Comparison of ENCODE assay signal across 8 cellular contexts in the genomic region with DNA sequence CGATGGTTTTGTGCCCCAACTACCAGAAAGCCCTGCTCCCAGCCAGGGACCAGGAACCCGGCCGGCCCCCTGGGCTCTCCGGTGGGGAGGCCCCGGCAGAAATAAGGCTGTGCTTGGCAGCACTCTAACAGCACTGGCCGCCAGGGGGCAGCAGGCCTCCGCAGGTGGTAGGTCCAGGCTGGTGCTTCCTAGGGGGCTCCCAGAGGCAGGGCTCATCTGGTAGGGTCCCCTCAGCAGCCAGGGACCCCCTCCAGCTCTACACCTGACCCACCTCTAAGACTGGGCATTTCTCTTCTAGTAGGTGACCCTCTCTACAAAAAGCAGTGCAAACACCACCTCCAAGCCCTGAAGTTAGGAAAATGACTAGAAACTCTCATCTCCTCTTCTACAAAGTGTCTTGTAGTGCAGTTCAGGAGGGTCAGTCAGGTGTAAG.
A peak's percentile ranks its signal among the peaks of the same experiment; 100 is the strongest.
DNase-seq lines count a peak whose midpoint lies in the region; ATAC-seq and TF ChIP-seq lines count a peak whose summit lies in the region.

No MANE protein-coding gene starts in this region.

- POLR2A ChIA-PET in CD8-positive, alpha-beta T cell (lab: Charles Lee), result interaction anchor here (0.6 to 2.7 kb wide), 6 partner anchors 46 to 194 kb away, joined by 3 to 10 read pairs (median 4); no protein-coding TSS in a partner anchor
- POLR2A ChIA-PET in PC-9 (lab: Charles Lee; ENCODE audit: unreplicated experiment), result interaction anchor here (0.6 kb wide), 1 partner anchor 137 kb away, joined by 5 read pairs; no protein-coding TSS in a partner anchor

- CTCF ChIA-PET in CD8-positive, alpha-beta T cell (lab: Charles Lee), result interaction anchor here (0.7 to 11.8 kb wide), 28 partner anchors 8 to 213 kb away, joined by 3 to 218 read pairs (median 6); no protein-coding TSS in a partner anchor
- CTCF ChIA-PET in PC-9 (lab: Charles Lee), result no interaction called here

- H3F3A ChIP-seq in PC-9 (ENCODE audit: insufficient read depth, low read depth), result peaks cover 5% of the 10 kb centered on the region

- H3K36me3 ChIP-seq in CD8-positive, alpha-beta T cell (ENCODE audit: insufficient read depth, low read length), result peaks cover 48% of the 10 kb centered on the region
- H3K36me3 ChIP-seq in PC-9 (ENCODE audit: low read depth), result no peaks in the 10 kb centered on the region

- no peak overlapping the region for H3K4me3 ChIP-seq in CD8-positive, alpha-beta T cell (ENCODE audit: low read depth, low read length)
- H3K4me3 ChIP-seq in PC-9 (no peak overlapping the region), fibroblast of pulmonary artery (replicated peaks; ENCODE audit: low read depth, low read length) (no peak overlapping the region)

- H3K9me3 Mint-ChIP-seq in CD8-positive, alpha-beta T cell, result no peaks in the 10 kb centered on the region

- peaks cover 59% of the 10 kb centered on the region for H3K4me1 ChIP-seq in CD8-positive, alpha-beta T cell (ENCODE audit: insufficient read depth, low read length)
- H3K4me1 ChIP-seq in PC-9 (replicated peaks; ENCODE audit: insufficient read depth), result peaks cover 22% of the 10 kb centered on the region

- BruUV-seq in PC-9 (replicated peaks; lab: Mats Ljungman, UMichigan), result no TSS peak

- H3K9me2 ChIP-seq in PC-9 (ENCODE audit: insufficient read depth), result no peaks in the 10 kb centered on the region

- no peaks in the 10 kb centered on the region for H4K20me1 ChIP-seq in PC-9 (ENCODE audit: insufficient read depth)

- TF ChIP-seq CTCF in CD8-positive, alpha-beta T cell (IDR thresholded peaks at IDR 0.05), result peak; percentile 96
- TF ChIP-seq CTCF in PC-9 (conservative IDR thresholded peaks at IDR 0.05) (peak; percentile 96), fibroblast of pulmonary artery (IDR thresholded peaks at IDR 0.05; ENCODE audit: low read length, missing control alignments) (peak; percentile 83)

- H3K79me2 ChIP-seq in PC-9 (ENCODE audit: low read depth), result no peaks in the 10 kb centered on the region

- ATAC-seq in CD8-positive, alpha-beta T cell, result peak; percentile 74
- ATAC-seq in GM19372 (IDR thresholded peaks at IDR 0.05; ENCODE audit: low read depth, unreplicated experiment), result peak; percentile 76
- peak; percentile 77 for ATAC-seq in HG03565 (IDR thresholded peaks at IDR 0.05; ENCODE audit: unreplicated experiment)

- H3K36me3 Mint-ChIP-seq in CD8-positive, alpha-beta T cell, result peaks cover 85% of the 10 kb centered on the region

- H3K27me3 Mint-ChIP-seq in CD8-positive, alpha-beta T cell (ENCODE audit: low read depth), result no peaks in the 10 kb centered on the region

- peak overlapping the region; percentile 4 for H3K27ac ChIP-seq in CD8-positive, alpha-beta T cell (ENCODE audit: low read depth, low read length)
- no peak overlapping the region for H3K27ac ChIP-seq in PC-9

- H2AFZ ChIP-seq in PC-9, result no peak overlapping the region

- H3K27ac Mint-ChIP-seq in CD8-positive, alpha-beta T cell, result peak overlapping the region; percentile 87

- H3K4me1 Mint-ChIP-seq in CD8-positive, alpha-beta T cell (ENCODE audit: low read depth), result peaks cover 52% of the 10 kb centered on the region

- no peaks in the 10 kb centered on the region for H3K9me3 ChIP-seq in CD8-positive, alpha-beta T cell (ENCODE audit: low read length)
- H3K9me3 ChIP-seq in PC-9 (ENCODE audit: insufficient read depth, low read depth), result no peaks in the 10 kb centered on the region

- H3K4me2 ChIP-seq in PC-9, result no peak overlapping the region

- peak; percentile 65 to 91 (median 85) for DNase-seq in CD8-positive, alpha-beta T cell
- DNase-seq in PC-9, result peak in 1 of 2 experiments; percentile 75
- DNase-seq in activated T-helper 1 cell treated with anti-CD3 and anti-CD28 coated beads, Interleukin-2, amount 50 U/mL, for 16 hours (ENCODE audit: low read depth in 1 of 2, low spot score in 1 of 2), result peak; percentile 69 to 74
- peak; percentile 70 for DNase-seq in fibroblast of pulmonary artery (ENCODE audit: low read depth)
- peak; percentile 41 for DNase-seq in occipital lobe (lab: John Stamatoyannopoulos, UW)
- peak; percentile 86 for DNase-seq in superior temporal gyrus (ENCODE audit: extremely low spot score)

- intact Hi-C loops in CD8-positive, alpha-beta T cell (cut with DNase I, micrococcal nuclease), result loop anchor here (1.0 to 5.0 kb wide), 7 partner anchors 17 to 278 kb away; a partner anchor contains a TSS
- intact Hi-C loops in PC-9 (cut with micrococcal nuclease; ENCODE audit: unreplicated experiment), result loop anchor here (1.0 to 2.0 kb wide), 2 partner anchors 194 to 803 kb away; no protein-coding TSS in a partner anchor

- H3K27me3 ChIP-seq in CD8-positive, alpha-beta T cell (ENCODE audit: insufficient read depth, low read length), result no peaks in the 10 kb centered on the region
- no peaks in the 10 kb centered on the region for H3K27me3 ChIP-seq in PC-9 (ENCODE audit: insufficient read depth, low read depth)

- H3K4me3 Mint-ChIP-seq in CD8-positive, alpha-beta T cell, result peak overlapping the region; percentile 7
